Comparison of ENCODE assay signal across 8 cellular contexts in genomic region chr10:103772096-103772845, GRCh38.
DNase-seq lines count a peak whose midpoint lies in the region; ATAC-seq and TF ChIP-seq lines count a peak whose summit lies in the region.

No MANE protein-coding gene starts in this region.

- no peak for TF ChIP-seq EP300 in esophagus muscularis mucosa (IDR thresholded peaks at IDR 0.05)

- peak overlapping the region; percentile 48 to 56 (median 52) for H3K4me3 ChIP-seq in esophagus muscularis mucosa
- peak overlapping the region; percentile 48 to 65 (median 58) for H3K4me3 ChIP-seq in subcutaneous abdominal adipose tissue (ENCODE audit: low read depth in 1 of 5, low read length in 5 of 5)

- ATAC-seq in HG02943 (IDR thresholded peaks at IDR 0.05; ENCODE audit: low read depth, unreplicated experiment) = peak; percentile 72
- ATAC-seq in natural killer cell treated with Interleukin-12 subunit alpha and Interleukin-12 subunit beta and Interleukin-15 and Interleukin-18, amount 100 ng/mL, for 72 hours = peak; percentile 88 to 90

- H3K9me3 Mint-ChIP-seq in activated T-cell treated with anti-CD3 and anti-CD28 coated beads, Interleukin-2, amount 50 U/mL, for 24 hours = no peaks in the 10 kb centered on the region
- no peaks in the 10 kb centered on the region for H3K9me3 Mint-ChIP-seq in natural killer cell treated with Interleukin-12 subunit alpha and Interleukin-12 subunit beta and Interleukin-15 and Interleukin-18, amount 100 ng/mL, for 72 hours

- H3K27ac Mint-ChIP-seq in activated T-cell treated with anti-CD3 and anti-CD28 coated beads, Interleukin-2, amount 50 U/mL, for 24 hours = peak overlapping the region; percentile 92
- peak overlapping the region; percentile 68 to 90 for H3K27ac Mint-ChIP-seq in natural killer cell treated with Interleukin-12 subunit alpha and Interleukin-12 subunit beta and Interleukin-15 and Interleukin-18, amount 100 ng/mL, for 72 hours

- WGBS in esophagus muscularis mucosa = 0% methylated on average over 15 of the region's 28 CpGs

- intact Hi-C loops in esophagus muscularis mucosa (cut with DNase I) = loop anchor here (10.0 kb wide), 1 partner anchor 83 kb away; the partner anchor contains the start of gene SH3PXD2A

- H3K9me3 ChIP-seq in esophagus muscularis mucosa (no peaks in the 10 kb centered on the region), subcutaneous abdominal adipose tissue (ENCODE audit: control insufficient read depth in 5 of 5, low read length in 5 of 5) (no peaks in the 10 kb centered on the region)

- no peak for TF ChIP-seq CTCF in esophagus muscularis mucosa (IDR thresholded peaks at IDR 0.05)

- TF ChIP-seq POLR2A in esophagus muscularis mucosa (IDR thresholded peaks at IDR 0.05; ENCODE audit: low read depth) = no peak

- no peaks in the 10 kb centered on the region for H3K27me3 Mint-ChIP-seq in activated T-cell treated with anti-CD3 and anti-CD28 coated beads, Interleukin-2, amount 50 U/mL, for 24 hours
- peaks cover 0 to 2% of the 10 kb centered on the region in 2 donors for H3K27me3 Mint-ChIP-seq in natural killer cell treated with Interleukin-12 subunit alpha and Interleukin-12 subunit beta and Interleukin-15 and Interleukin-18, amount 100 ng/mL, for 72 hours

- H3K4me1 Mint-ChIP-seq in activated T-cell treated with anti-CD3 and anti-CD28 coated beads, Interleukin-2, amount 50 U/mL, for 24 hours (ENCODE audit: low read depth) = peaks cover 26% of the 10 kb centered on the region
- peaks cover 11 to 12% of the 10 kb centered on the region in 2 donors for H3K4me1 Mint-ChIP-seq in natural killer cell treated with Interleukin-12 subunit alpha and Interleukin-12 subunit beta and Interleukin-15 and Interleukin-18, amount 100 ng/mL, for 72 hours (ENCODE audit: low read depth in 2 of 2)

- DNase-seq in SHP77 (lab: John Stamatoyannopoulos, UW) (peak; percentile 46 to 56), SHP77 treated with DMSO at 0.1 percent for 48 hours (lab: John Stamatoyannopoulos, UW) (no peak), NCI-H748 treated with DMSO at 0.1 percent for 48 hours (lab: John Stamatoyannopoulos, UW) (peak; percentile 51), esophagus muscularis mucosa (ENCODE audit: extremely low spot score) (peak; percentile 97)
- peak; percentile 72 for DNase-seq in activated T-cell treated with anti-CD3 and anti-CD28 coated beads, Interleukin-2, amount 50 U/mL, for 24 hours
- peak; percentile 72 for DNase-seq in natural killer cell treated with Interleukin-12 subunit alpha and Interleukin-12 subunit beta and Interleukin-15 and Interleukin-18, amount 100 ng/mL, for 72 hours (ENCODE audit: low spot score)

- peak overlapping the region; percentile 83 for H3K4me3 Mint-ChIP-seq in activated T-cell treated with anti-CD3 and anti-CD28 coated beads, Interleukin-2, amount 50 U/mL, for 24 hours
- H3K4me3 Mint-ChIP-seq in natural killer cell treated with Interleukin-12 subunit alpha and Interleukin-12 subunit beta and Interleukin-15 and Interleukin-18, amount 100 ng/mL, for 72 hours = peak overlapping the region; percentile 90

- H3K36me3 Mint-ChIP-seq in activated T-cell treated with anti-CD3 and anti-CD28 coated beads, Interleukin-2, amount 50 U/mL, for 24 hours (ENCODE audit: low read depth) = no peaks in the 10 kb centered on the region
- H3K36me3 Mint-ChIP-seq in natural killer cell treated with Interleukin-12 subunit alpha and Interleukin-12 subunit beta and Interleukin-15 and Interleukin-18, amount 100 ng/mL, for 72 hours = no peaks in the 10 kb centered on the region

- H3K36me3 ChIP-seq in esophagus muscularis mucosa (no peaks in the 10 kb centered on the region), subcutaneous abdominal adipose tissue (ENCODE audit: control insufficient read depth in 5 of 5, insufficient read depth in 5 of 5, low read length in 5 of 5) (no peaks in the 10 kb centered on the region)

- H3K9ac ChIP-seq in subcutaneous abdominal adipose tissue (ENCODE audit: low read length in 5 of 5) = peak overlapping the region in 3 of 5 donors; percentile 57 to 73 (median 71)

- H3K4me1 ChIP-seq in esophagus muscularis mucosa (peaks cover 20 to 36% (median 27%) of the 10 kb centered on the region in 4 donors), subcutaneous abdominal adipose tissue (ENCODE audit: control insufficient read depth in 5 of 5, insufficient read depth in 5 of 5, low read length in 5 of 5) (peaks cover 2 to 27% (median 21%) of the 10 kb centered on the region in 5 donors)

- H3K27me3 ChIP-seq in esophagus muscularis mucosa (no peaks in the 10 kb centered on the region), subcutaneous abdominal adipose tissue (ENCODE audit: control insufficient read depth in 5 of 5, insufficient read depth in 4 of 5, low read length in 5 of 5) (no peaks in the 10 kb centered on the region)

- H3K27ac ChIP-seq in esophagus muscularis mucosa (replicated peaks in 1 of 4) = peak overlapping the region; percentile 74 to 85 (median 76)
- H3K27ac ChIP-seq in subcutaneous abdominal adipose tissue (ENCODE audit: low read depth, low read length) = peak overlapping the region; percentile 49
